In the genomic region with DNA sequence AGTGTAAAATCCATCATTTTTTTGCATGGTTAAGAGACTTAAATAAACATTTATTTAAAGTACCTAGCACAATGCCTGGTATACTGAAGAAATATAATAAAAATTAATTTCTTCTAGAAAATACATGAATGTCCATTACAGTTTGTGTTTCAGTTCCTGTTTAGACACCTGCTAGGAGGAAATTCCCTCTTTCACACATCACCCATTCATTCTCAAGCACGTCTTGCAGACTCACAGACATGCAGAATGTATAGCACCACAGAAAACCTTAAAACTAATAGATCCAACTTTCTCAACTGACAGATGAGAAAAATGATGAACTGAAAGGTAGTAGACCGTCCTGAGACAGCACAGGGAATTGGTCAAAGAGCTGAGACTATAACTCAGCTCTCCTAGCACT, we compare ENCODE assay signal across 21 cellular contexts.
DNase-seq lines count a peak whose midpoint lies in the region; ATAC-seq and TF ChIP-seq lines count a peak whose summit lies in the region.
"Had no signal": no experiment of that assay in that cellular context is flagged by ENCODE, and none has a peak within 500 bp of the region (broad histone marks: within the 10 kb centered on the region; RNA-seq: fewer than 3 reads in every experiment).

No MANE protein-coding gene starts in this region.

- POLR2A ChIA-PET in activated CD4-positive, alpha-beta T cell treated with anti-CD3 and anti-CD28 coated beads for 36 hours (lab: Charles Lee): no interaction called here

- H3K4me3 Mint-ChIP-seq in activated CD4-positive, alpha-beta T cell treated with anti-CD3 and anti-CD28 coated beads for 36 hours: no peak overlapping the region
- H3K4me3 Mint-ChIP-seq: activated CD8-positive, alpha-beta T cell treated with anti-CD3 and anti-CD28 coated beads, Interleukin-2, amount 10 ng/mL, durations not matched to agents 7 days and 5 days; activated T-helper 1 cell treated with anti-CD3 and anti-CD28 coated beads, Interleukin-12 subunit alpha, Interleukin-12 subunit beta, Interleukin-2, Interleukin-4 antibody, amounts not matched to agents 30 ng/mL and 10 ng/mL and 1 ng/mL, durations not matched to agents 14 hours and 24 hours and 36 hours; B cell had no signal

- H3K4me3 ChIP-seq in thyroid gland (replicated peaks in 1 of 3) (no peak overlapping the region), breast epithelium (no peak overlapping the region)
- H3K4me3 ChIP-seq: hepatocyte, sigmoid colon had no signal

- intact Hi-C loops in activated CD4-positive, alpha-beta T cell treated with anti-CD3 and anti-CD28 coated beads for 36 hours (cut with DNase I, micrococcal nuclease): no loop called here
- intact Hi-C loops in thyroid gland (cut with DNase I) (no loop called here), breast epithelium (cut with DNase I; ENCODE audit: low total_unique reads) (no loop called here)

- H3K9me3 ChIP-seq in thyroid gland (no peaks in the 10 kb centered on the region), breast epithelium (no peaks in the 10 kb centered on the region)
- H3K9me3 ChIP-seq: neutrophil, sigmoid colon had no signal

- H3K9me3 Mint-ChIP-seq in activated CD4-positive, alpha-beta T cell treated with anti-CD3 and anti-CD28 coated beads for 36 hours (ENCODE audit: low read depth): no peaks in the 10 kb centered on the region
- H3K9me3 Mint-ChIP-seq: activated T-helper 1 cell treated with anti-CD3 and anti-CD28 coated beads, Interleukin-12 subunit alpha, Interleukin-12 subunit beta, Interleukin-2, Interleukin-4 antibody, amounts not matched to agents 30 ng/mL and 10 ng/mL and 1 ng/mL, durations not matched to agents 14 hours and 24 hours and 36 hours had no signal

- TF ChIP-seq CTCF in thyroid gland (IDR thresholded peaks at IDR 0.05) (no peak), breast epithelium (IDR thresholded peaks at IDR 0.05) (no peak)

- TF ChIP-seq POLR2A in thyroid gland (IDR thresholded peaks at IDR 0.05) (no peak), breast epithelium (IDR thresholded peaks at IDR 0.05) (no peak)

- no peak overlapping the region for H3K27ac Mint-ChIP-seq in activated CD4-positive, alpha-beta T cell treated with anti-CD3 and anti-CD28 coated beads for 36 hours
- H3K27ac Mint-ChIP-seq: activated CD8-positive, alpha-beta T cell treated with anti-CD3 and anti-CD28 coated beads, Interleukin-2, amount 10 ng/mL, durations not matched to agents 7 days and 5 days; activated T-helper 1 cell treated with anti-CD3 and anti-CD28 coated beads, Interleukin-12 subunit alpha, Interleukin-12 subunit beta, Interleukin-2, Interleukin-4 antibody, amounts not matched to agents 30 ng/mL and 10 ng/mL and 1 ng/mL, durations not matched to agents 14 hours and 24 hours and 36 hours; B cell had no signal

- ATAC-seq in GM18868 (IDR thresholded peaks at IDR 0.05; ENCODE audit: unreplicated experiment): peak; percentile 93
- ATAC-seq in GM21723 (IDR thresholded peaks at IDR 0.05; ENCODE audit: unreplicated experiment): peak; percentile 56
- peak; percentile 69 for ATAC-seq in HG03097 (IDR thresholded peaks at IDR 0.05; ENCODE audit: low FRiP score, unreplicated experiment)
- ATAC-seq in activated CD4-positive, alpha-beta T cell treated with anti-CD3 and anti-CD28 coated beads for 36 hours: no peak
- ATAC-seq: activated CD8-positive, alpha-beta T cell treated with anti-CD3 and anti-CD28 coated beads, Interleukin-2, amount 10 ng/mL, durations not matched to agents 7 days and 5 days had no signal

- H3K27me3 ChIP-seq in thyroid gland: no peaks in the 10 kb centered on the region
- no peaks in the 10 kb centered on the region for H3K27me3 ChIP-seq in breast epithelium
- H3K27me3 ChIP-seq: hepatocyte, neutrophil, sigmoid colon had no signal

- no peaks in the 10 kb centered on the region for H3K4me1 ChIP-seq in thyroid gland
- H3K4me1 ChIP-seq in breast epithelium: no peaks in the 10 kb centered on the region
- H3K4me1 ChIP-seq: sigmoid colon had no signal

- H3K4me1 Mint-ChIP-seq in activated CD4-positive, alpha-beta T cell treated with anti-CD3 and anti-CD28 coated beads for 36 hours: no peaks in the 10 kb centered on the region

- 68 to 80% methylated on average over 2 of the region's 2 CpGs for WGBS in thyroid gland, 2 donors

- no peak overlapping the region for H3K27ac ChIP-seq in thyroid gland
- H3K27ac ChIP-seq in breast epithelium: no peak overlapping the region
- H3K27ac ChIP-seq: hepatocyte, neutrophil, sigmoid colon had no signal

- DNase-seq in RPMI8226: peak; percentile 8
- DNase-seq in activated CD4-positive, CD25-positive, alpha-beta regulatory T cell treated with anti-CD3 and anti-CD28 coated beads, Interleukin-2, amount 50 U/mL, for 72 hours: no peak
- DNase-seq in activated CD4-positive, alpha-beta T cell treated with anti-CD3 and anti-CD28 coated beads for 36 hours: no peak
- DNase-seq in thyroid gland: no peak
- no peak for DNase-seq in breast epithelium (ENCODE audit: low spot score in 2 of 2)
- DNase-seq: activated CD8-positive, alpha-beta T cell treated with anti-CD3 and anti-CD28 coated beads, Interleukin-2, amount 10 ng/mL, durations not matched to agents 7 days and 5 days; central memory CD4-positive, alpha-beta T cell; DMS153; effector CD8-positive, alpha-beta T cell; midbrain; NCI-H82; sigmoid colon; stimulated activated CD4-positive, alpha-beta T cell treated with anti-CD3 and anti-CD28 coated beads, Interleukin-2, amount 100 ng/mL, for 24 hours; SW 1271 had no signal

- H3K27me3 Mint-ChIP-seq in activated CD4-positive, alpha-beta T cell treated with anti-CD3 and anti-CD28 coated beads for 36 hours: peaks cover under 1% of the 10 kb centered on the region

- no peaks in the 10 kb centered on the region for H3K36me3 ChIP-seq in thyroid gland
- no peaks in the 10 kb centered on the region for H3K36me3 ChIP-seq in breast epithelium
- H3K36me3 ChIP-seq: neutrophil, sigmoid colon had no signal

- H3K36me3 Mint-ChIP-seq in activated CD4-positive, alpha-beta T cell treated with anti-CD3 and anti-CD28 coated beads for 36 hours (ENCODE audit: low read depth): no peaks in the 10 kb centered on the region

- CTCF ChIA-PET in activated CD4-positive, alpha-beta T cell treated with anti-CD3 and anti-CD28 coated beads for 36 hours (lab: Charles Lee): no interaction called here
